8 cellular contexts compared by ENCODE assay signal in genomic region chr9:546797-547223, GRCh38. TPM values are rescaled to one million over a fixed set of nuclear protein-coding genes. Genes with fewer than 3 reads are reported as not detected.
DNase-seq lines count a peak whose midpoint lies in the region; ATAC-seq, FAIRE-seq and TF ChIP-seq lines count a peak whose summit lies in the region.

No MANE protein-coding gene starts in this region.

- H3K27ac Mint-ChIP-seq in natural killer cell treated with Interleukin-12 subunit alpha and Interleukin-12 subunit beta and Interleukin-15 and Interleukin-18, amount 100 ng/mL, for 72 hours, result no peak overlapping the region

- peak; percentile 2 for DNase-seq in ELR (ENCODE audit: low read depth)
- DNase-seq in OCI-M1 (lab: John Stamatoyannopoulos, UW), result peak; percentile 17
- peak; percentile 52 for DNase-seq in fibroblast of the aortic adventitia (ENCODE audit: low read depth)
- DNase-seq in pancreas, result no peak
- DNase-seq in NCI-H1048 (lab: John Stamatoyannopoulos, UW), result no peak
- no peak for DNase-seq in natural killer cell treated with Interleukin-12 subunit alpha and Interleukin-12 subunit beta and Interleukin-15 and Interleukin-18, amount 100 ng/mL, for 72 hours (ENCODE audit: low spot score)
- no peak for DNase-seq in HK-2 (ENCODE audit: unreplicated experiment)

- intact Hi-C loops in pancreas (cut with DNase I), result loop anchor here in 1 of 3 donors (10.0 kb wide), 1 partner anchor 152 kb away; no protein-coding TSS in a partner anchor

- ATAC-seq in pancreas, result peak; percentile 61 to 84 (median 80)
- no peak for ATAC-seq in natural killer cell treated with Interleukin-12 subunit alpha and Interleukin-12 subunit beta and Interleukin-15 and Interleukin-18, amount 100 ng/mL, for 72 hours
- no peak for ATAC-seq in HG02885 (IDR thresholded peaks at IDR 0.05; ENCODE audit: poor library complexity, unreplicated experiment)

- TF ChIP-seq CTCF in fibroblast of the aortic adventitia (IDR thresholded peaks at IDR 0.05; ENCODE audit: insufficient read depth, low read length), result no peak
- TF ChIP-seq CTCF in pancreas (IDR thresholded peaks at IDR 0.05), result peak in 1 of 4 donors; percentile 8

- H3K4me3 ChIP-seq in fibroblast of the aortic adventitia (ENCODE audit: low read depth, low read length) (no peak overlapping the region), pancreas (peak overlapping the region in 1 of 4 donors; percentile 18)

- peak overlapping the region in 1 of 4 donors; percentile 4 for H3K27ac ChIP-seq in pancreas

- H3K9me3 Mint-ChIP-seq in natural killer cell treated with Interleukin-12 subunit alpha and Interleukin-12 subunit beta and Interleukin-15 and Interleukin-18, amount 100 ng/mL, for 72 hours, result no peaks in the 10 kb centered on the region

- no peaks in the 10 kb centered on the region for H3K36me3 ChIP-seq in pancreas

- H3K4me1 Mint-ChIP-seq in natural killer cell treated with Interleukin-12 subunit alpha and Interleukin-12 subunit beta and Interleukin-15 and Interleukin-18, amount 100 ng/mL, for 72 hours (ENCODE audit: low read depth in 2 of 2), result no peaks in the 10 kb centered on the region

- FAIRE-seq in pancreas (lab: Jason Lieb, UNC), result peak; percentile 5

- H3K9me3 ChIP-seq in pancreas, result no peaks in the 10 kb centered on the region

- peaks cover 33 to 42% of the 10 kb centered on the region in 2 donors for H3K27me3 Mint-ChIP-seq in natural killer cell treated with Interleukin-12 subunit alpha and Interleukin-12 subunit beta and Interleukin-15 and Interleukin-18, amount 100 ng/mL, for 72 hours

- no peaks in the 10 kb centered on the region for H3K27me3 ChIP-seq in pancreas

- 1 to 3% methylated on average over 3 of the region's 3 CpGs for WGBS in pancreas, 2 donors

- no peak overlapping the region for H3K4me3 Mint-ChIP-seq in natural killer cell treated with Interleukin-12 subunit alpha and Interleukin-12 subunit beta and Interleukin-15 and Interleukin-18, amount 100 ng/mL, for 72 hours

- peaks cover 0 to 14% (median 11%) of the 10 kb centered on the region in 3 donors for H3K4me1 ChIP-seq in pancreas

- H3K36me3 Mint-ChIP-seq in natural killer cell treated with Interleukin-12 subunit alpha and Interleukin-12 subunit beta and Interleukin-15 and Interleukin-18, amount 100 ng/mL, for 72 hours, result no peaks in the 10 kb centered on the region

RNA-seq across cellular contexts. Expression of gene KANK1, which starts 42.3 kb away (rescaled TPM):
- 17.6 and 22.5 TPM in 2 replicates for total RNA-seq in fibroblast of the aortic adventitia (ENCODE audit: low replicate concordance)
- total RNA-seq in pancreas, result 10 to 100 TPM; 19.2 to 28.2 (median 23.6) TPM
- 10 to 100 TPM; 22.1 to 23.6 TPM for polyA plus RNA-seq in pancreas
- total RNA-seq in natural killer cell treated with Interleukin-12 subunit alpha and Interleukin-12 subunit beta and Interleukin-15 and Interleukin-18, amount 100 ng/mL, for 72 hours, result 1 to 10 TPM; 2.5 to 3.5 TPM

Comparison
In these comparisons a context has a peak if more than half of its experiments do, and no peak if none do; other contexts are left out.
1. DNase-seq: peak in ELR (single experiment), OCI-M1 (single experiment) and fibroblast of the aortic adventitia (single experiment); none in pancreas (0 of 6), NCI-H1048 (single experiment), natural killer cell treated with Interleukin-12 subunit alpha and Interleukin-12 subunit beta and Interleukin-15 and Interleukin-18, amount 100 ng/mL, for 72 hours (single experiment) and HK-2 (single experiment).
2. ATAC-seq: peak in pancreas (4 of 4); none in natural killer cell treated with Interleukin-12 subunit alpha and Interleukin-12 subunit beta and Interleukin-15 and Interleukin-18, amount 100 ng/mL, for 72 hours (0 of 2) and HG02885 (single experiment).